In the genomic region with DNA sequence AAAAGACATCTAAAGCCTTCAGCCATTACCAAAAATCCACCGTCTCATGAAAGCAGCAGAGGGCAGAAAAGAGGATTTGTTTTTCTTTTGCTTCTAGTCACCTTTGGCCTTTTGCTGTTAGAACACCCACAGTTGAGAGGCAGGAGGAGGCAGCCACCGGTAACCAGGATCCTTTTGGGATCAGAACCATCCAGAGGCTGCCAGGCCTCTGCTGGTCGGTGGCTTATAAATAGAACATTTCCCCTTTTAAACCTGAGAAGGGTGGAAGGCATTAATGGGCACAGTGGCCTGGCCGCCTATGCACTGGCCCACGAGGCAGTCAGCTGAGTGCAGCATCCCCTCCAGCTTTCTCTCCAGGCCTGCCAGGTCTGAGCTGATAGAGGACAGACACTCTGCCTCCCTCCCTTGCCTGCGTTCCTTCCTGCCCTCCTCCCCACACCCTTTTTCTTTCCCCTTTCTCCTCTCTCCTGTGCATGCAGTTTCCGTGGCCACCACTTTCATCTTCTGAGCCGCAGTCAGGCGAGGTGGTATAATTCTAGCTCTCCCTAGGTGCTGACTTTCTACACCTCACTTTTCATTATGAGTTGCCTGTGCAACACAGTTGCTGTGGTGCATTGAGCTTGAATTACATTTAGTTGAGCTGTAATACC, we compare ENCODE assay signal across 8 cellular contexts.
DNase-seq lines count a peak whose midpoint lies in the region; ATAC-seq and TF ChIP-seq lines count a peak whose summit lies in the region.

No MANE protein-coding gene starts in this region.

- POLR2A ChIA-PET in HEK293 (lab: Yijun Ruan, JAX), result no interaction called here
- POLR2A ChIA-PET in OCI-LY7 (lab: Charles Lee), result interaction anchor here (0.6 to 1.3 kb wide), 4 partner anchors 10 to 76 kb away, joined by 3 to 5 read pairs (median 4); no protein-coding TSS in a partner anchor

- no peaks in the 10 kb centered on the region for H3K9me2 ChIP-seq in OCI-LY7 (ENCODE audit: insufficient read depth, low read length)

- H3K27ac ChIP-seq in HEK293 (ENCODE audit: extremely low read depth, low read depth, low read length), result no peak overlapping the region
- peak overlapping the region in 1 of 4 donors; percentile 10 for H3K27ac ChIP-seq in upper lobe of left lung
- no peak overlapping the region for H3K27ac ChIP-seq in OCI-LY7 (ENCODE audit: low read depth, low read length, poor library complexity, severe bottlenecking)
- H3K27ac ChIP-seq in brain microvascular endothelial cell, result no peak overlapping the region

- CTCF ChIA-PET in HEK293 (lab: Yijun Ruan, JAX), result no interaction called here
- CTCF ChIA-PET in OCI-LY7 (lab: Charles Lee; ENCODE audit: unreplicated experiment), result interaction anchor here (1.1 kb wide), 1 partner anchor 22 kb away, joined by 3 read pairs; no protein-coding TSS in a partner anchor

- H2AFZ ChIP-seq in OCI-LY7 (ENCODE audit: low read length), result no peak overlapping the region

- H3K9me3 ChIP-seq in HEK293 (ENCODE audit: control insufficient read depth, insufficient read depth, low read depth, low read length) (no peaks in the 10 kb centered on the region), upper lobe of left lung (no peaks in the 10 kb centered on the region), OCI-LY7 (ENCODE audit: low read length) (no peaks in the 10 kb centered on the region)

- H3K4me1 ChIP-seq in HEK293 (ENCODE audit: control insufficient read depth, insufficient read depth, low read length) (no peaks in the 10 kb centered on the region), upper lobe of left lung (peaks cover 5 to 8% (median 7%) of the 10 kb centered on the region in 4 donors), OCI-LY7 (ENCODE audit: insufficient read depth, low read length, poor library complexity, severe bottlenecking) (no peaks in the 10 kb centered on the region)

- H3K36me3 ChIP-seq in HEK293 (ENCODE audit: control insufficient read depth in 2 of 2, insufficient read depth in 1 of 2, low read length in 2 of 2) (no peaks in the 10 kb centered on the region), upper lobe of left lung (peaks cover 0 to 3% (median 0%) of the 10 kb centered on the region in 4 donors), OCI-LY7 (ENCODE audit: insufficient read depth, low read length) (no peaks in the 10 kb centered on the region), brain microvascular endothelial cell (replicated peaks) (no peaks in the 10 kb centered on the region)

- no peak overlapping the region for H3K4me2 ChIP-seq in OCI-LY7 (ENCODE audit: low read length)

- no peaks in the 10 kb centered on the region for H4K20me1 ChIP-seq in OCI-LY7 (ENCODE audit: insufficient read depth, low read length)

- BruUV-seq in OCI-LY7 (replicated peaks; lab: Mats Ljungman, UMichigan), result no TSS peak

- no peak for TF ChIP-seq POLR2A in upper lobe of left lung (IDR thresholded peaks at IDR 0.05)

- WGBS in upper lobe of left lung, 2 donors, result 49 to 66% methylated on average over 8 to 9 of the region's 9 CpGs

- ATAC-seq in left ventricle myocardium superior, result peak; percentile 96
- ATAC-seq in upper lobe of left lung (ENCODE audit: low FRiP score in 2 of 2), result peak; percentile 32 to 36

- no peaks in the 10 kb centered on the region for H3K27me3 ChIP-seq in upper lobe of left lung
- no peaks in the 10 kb centered on the region for H3K27me3 ChIP-seq in brain microvascular endothelial cell (replicated peaks)

- intact Hi-C loops in left ventricle myocardium superior (cut with micrococcal nuclease) (loop anchor here (10.0 kb wide), 1 partner anchor 381 kb away; the partner anchor contains the start of gene NR3C1), OCI-LY7 (cut with micrococcal nuclease; ENCODE audit: unreplicated experiment) (no loop called here)

- TF ChIP-seq CTCF in HEK293 (tag by site-specific recombination; IDR thresholded peaks at IDR 0.05) (no peak), upper lobe of left lung (IDR thresholded peaks at IDR 0.05) (no peak), OCI-LY7 (conservative IDR thresholded peaks at IDR 0.05; ENCODE audit: low read length) (no peak), brain microvascular endothelial cell (IDR thresholded peaks at IDR 0.05; ENCODE audit: low read depth, low read length, missing control alignments) (no peak)

- no peak for TF ChIP-seq EP300 in upper lobe of left lung (IDR thresholded peaks at IDR 0.05)

- in situ Hi-C loops in SK-MEL-5 (cut with HindIII; ENCODE audit: low pct_unique_long_range_greater_than_20kb, low sequenced_read_pairs) (no loop called here), brain microvascular endothelial cell (cut with HindIII; ENCODE audit: low pct_ligation_motif_present, low sequenced_read_pairs) (no loop called here)

- DNase-seq in activated T-cell treated with anti-CD3 and anti-CD28 coated beads for 48 hours (ENCODE audit: low read depth) (peak; percentile 46), SK-MEL-5 (ENCODE audit: low read depth, low spot score) (peak; percentile 36), left ventricle myocardium superior (peak; percentile 85), upper lobe of left lung (peak in 1 of 2 donors; percentile 25), OCI-LY7 (ENCODE audit: low spot score) (no peak), brain microvascular endothelial cell (no peak)
- no peak for DNase-seq in activated T-cell treated with anti-CD3 and anti-CD28 coated beads, Interleukin-2, amount 50 U/mL, for 1 hour

- H3K4me3 ChIP-seq in HEK293 (ENCODE audit: low read depth, low read length) (no peak overlapping the region), upper lobe of left lung (no peak overlapping the region), OCI-LY7 (ENCODE audit: low read depth, low read length, poor library complexity, severe bottlenecking) (no peak overlapping the region), brain microvascular endothelial cell (ENCODE audit: low read depth, low read length) (no peak overlapping the region)

- no peaks in the 10 kb centered on the region for H3K79me2 ChIP-seq in OCI-LY7 (ENCODE audit: insufficient read depth, low read depth, low read length)

TF ChIP-seq in HEK293, 187 proteins besides CTCF, POLR2A, EP300 and RAD21:
- no peak for TF ChIP-seq REPIN1 (tag by site-specific recombination; IDR thresholded peaks at IDR 0.05; ENCODE audit: low read depth)
- no peak for TF ChIP-seq ZNF302 (tag by site-specific recombination; IDR thresholded peaks at IDR 0.05; ENCODE audit: low read depth)
- no peak for TF ChIP-seq ZNF600 (tag by site-specific recombination; IDR thresholded peaks at IDR 0.05)
- TF ChIP-seq EGR2 (tag by site-specific recombination; IDR thresholded peaks at IDR 0.05; ENCODE audit: low read depth), result peak; percentile 21; the same call in 1 of the 2 replicates
- no peak for TF ChIP-seq ZNF777 (tag by site-specific recombination; IDR thresholded peaks at IDR 0.05; ENCODE audit: borderline replicate concordance)
- no peak for TF ChIP-seq KLF16 (tag by site-specific recombination; IDR thresholded peaks at IDR 0.05)
- peak; percentile 59; the same call in 1 of the 2 replicates for TF ChIP-seq PRDM1 (tag by site-specific recombination; IDR thresholded peaks at IDR 0.05)
- TF ChIP-seq ZNF16 (tag by site-specific recombination; IDR thresholded peaks at IDR 0.05; ENCODE audit: low read depth), result no peak
- TF ChIP-seq, protein P1, sequence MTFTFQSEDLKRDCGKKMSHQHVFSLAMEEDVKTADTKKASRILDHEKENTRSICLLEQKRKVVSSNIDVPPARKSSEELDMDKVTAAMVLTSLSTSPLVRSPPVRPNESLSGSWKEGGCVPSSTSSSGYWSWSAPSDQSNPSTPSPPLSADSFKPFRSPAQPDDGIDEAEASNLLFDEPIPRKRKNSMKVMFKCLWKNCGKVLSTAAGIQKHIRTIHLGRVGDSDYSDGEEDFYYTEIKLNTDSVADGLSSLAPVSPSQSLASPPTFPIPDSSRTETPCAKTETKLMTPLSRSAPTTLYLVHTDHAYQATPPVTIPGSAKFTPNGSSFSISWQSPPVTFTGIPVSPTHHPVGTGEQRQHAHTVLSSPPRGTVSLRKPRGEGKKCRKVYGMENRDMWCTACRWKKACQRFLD (tag by site-specific recombination; IDR thresholded peaks at IDR 0.05), result no peak
- TF ChIP-seq, protein P2, sequence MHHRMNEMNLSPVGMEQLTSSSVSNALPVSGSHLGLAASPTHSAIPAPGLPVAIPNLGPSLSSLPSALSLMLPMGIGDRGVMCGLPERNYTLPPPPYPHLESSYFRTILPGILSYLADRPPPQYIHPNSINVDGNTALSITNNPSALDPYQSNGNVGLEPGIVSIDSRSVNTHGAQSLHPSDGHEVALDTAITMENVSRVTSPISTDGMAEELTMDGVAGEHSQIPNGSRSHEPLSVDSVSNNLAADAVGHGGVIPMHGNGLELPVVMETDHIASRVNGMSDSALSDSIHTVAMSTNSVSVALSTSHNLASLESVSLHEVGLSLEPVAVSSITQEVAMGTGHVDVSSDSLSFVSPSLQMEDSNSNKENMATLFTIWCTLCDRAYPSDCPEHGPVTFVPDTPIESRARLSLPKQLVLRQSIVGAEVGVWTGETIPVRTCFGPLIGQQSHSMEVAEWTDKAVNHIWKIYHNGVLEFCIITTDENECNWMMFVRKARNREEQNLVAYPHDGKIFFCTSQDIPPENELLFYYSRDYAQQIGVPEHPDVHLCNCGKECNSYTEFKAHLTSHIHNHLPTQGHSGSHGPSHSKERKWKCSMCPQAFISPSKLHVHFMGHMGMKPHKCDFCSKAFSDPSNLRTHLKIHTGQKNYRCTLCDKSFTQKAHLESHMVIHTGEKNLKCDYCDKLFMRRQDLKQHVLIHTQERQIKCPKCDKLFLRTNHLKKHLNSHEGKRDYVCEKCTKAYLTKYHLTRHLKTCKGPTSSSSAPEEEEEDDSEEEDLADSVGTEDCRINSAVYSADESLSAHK (tag by site-specific recombination; IDR thresholded peaks at IDR 0.05), result no peak
- TF ChIP-seq IKZF3 (tag by site-specific recombination; IDR thresholded peaks at IDR 0.05), result no peak
- TF ChIP-seq HOXA7 (CRISPR knock-in tag; IDR thresholded peaks at IDR 0.05; ENCODE audit: borderline replicate concordance), result no peak
- TF ChIP-seq ZFHX2 (tag by site-specific recombination; conservative IDR thresholded peaks at IDR 0.05), result peak; percentile 70
- TF ChIP-seq GLIS2 (tag by site-specific recombination; IDR thresholded peaks at IDR 0.05), result no peak
- TF ChIP-seq ZNF24 (tag by site-specific recombination; IDR thresholded peaks at IDR 0.05), result no peak

Comparison
In these comparisons a context has a peak if more than half of its experiments do, and no peak if none do; other contexts are left out.
1. DNase-seq: peak in activated T-cell treated with anti-CD3 and anti-CD28 coated beads for 48 hours (single experiment), SK-MEL-5 (single experiment) and left ventricle myocardium superior (single experiment); none in activated T-cell treated with anti-CD3 and anti-CD28 coated beads, Interleukin-2, amount 50 U/mL, for 1 hour (single experiment), OCI-LY7 (single experiment) and brain microvascular endothelial cell (single experiment).